ENCODE assay signal across 8 cellular contexts in genomic region chr17:40323731-40324650, GRCh38. TPM values are rescaled to one million over a fixed set of nuclear protein-coding genes. Genes with fewer than 3 reads are reported as not detected.
DNase-seq lines count a peak whose midpoint lies in the region; ATAC-seq, FAIRE-seq and TF ChIP-seq lines count a peak whose summit lies in the region.

No MANE protein-coding gene starts in this region.

- H3K4me3 ChIP-seq in neutrophil (ENCODE audit: low read depth in 1 of 2, low read length in 1 of 2): peak overlapping the region; percentile 88 to 99

- peaks cover 92 to 98% of the 10 kb centered on the region in 2 experiments for H3K4me1 ChIP-seq in neutrophil (ENCODE audit: control insufficient read depth in 1 of 2, insufficient read depth in 1 of 2, low read depth in 1 of 2, low read length in 1 of 2)
- H3K4me1 ChIP-seq in foreskin keratinocyte: peaks cover 32% of the 10 kb centered on the region

- no peak for ATAC-seq in foreskin keratinocyte
- no peak for ATAC-seq in HG02884 (IDR thresholded peaks at IDR 0.05; ENCODE audit: unreplicated experiment)

- TF ChIP-seq CTCF in neutrophil (IDR thresholded peaks at IDR 0.05) (no peak), foreskin keratinocyte (conservative IDR thresholded peaks at IDR 0.05) (no peak)

- DNase-seq in GM18507 (ENCODE audit: extremely low spot score, insufficient read length, low read depth) (no peak), T-helper 2 cell (peak; percentile 38 to 95 (median 82)), LoVo (ENCODE audit: low spot score) (no peak), foreskin keratinocyte (no peak), iPS-NIHi11 (ENCODE audit: low spot score) (no peak)

- H3K27ac ChIP-seq in cingulate gyrus (ENCODE audit: low read depth, low read length) (peak overlapping the region; percentile 47), neutrophil (peak overlapping the region; percentile 98), foreskin keratinocyte (no peak overlapping the region)

- peaks cover 4% of the 10 kb centered on the region for H3K36me3 ChIP-seq in neutrophil

- H3K27me3 ChIP-seq in neutrophil: no peaks in the 10 kb centered on the region
- H3K27me3 ChIP-seq in foreskin keratinocyte: no peaks in the 10 kb centered on the region

- FAIRE-seq in GM18507 (lab: Jason Lieb, UNC): peak; percentile 80

- no peaks in the 10 kb centered on the region for H3K9me3 ChIP-seq in neutrophil

RNA-seq across cellular contexts. Expression of gene RARA, which starts 15.0 kb away (rescaled TPM):
- total RNA-seq in foreskin keratinocyte: 26.4 and 28.4 TPM in 2 replicates
- polyA plus RNA-seq in foreskin keratinocyte: 21.6 and 22.4 TPM in 2 replicates

RNA-seq across cellular contexts. Expression of gene CDC6, which starts 36.3 kb away (rescaled TPM):
- 60.7 and 68.9 TPM in 2 replicates for total RNA-seq in foreskin keratinocyte
- polyA plus RNA-seq in foreskin keratinocyte: 31.9 and 41.0 TPM in 2 replicates

RNA-seq across cellular contexts. Expression of gene GJD3, which starts 40.5 kb away (rescaled TPM):
- total RNA-seq in foreskin keratinocyte: not detected in 2 replicates
- polyA plus RNA-seq in foreskin keratinocyte: not detected in 2 replicates

Comparison
In these comparisons a context has a peak if more than half of its experiments do, and no peak if none do; other contexts are left out.
1. DNase-seq: peak in T-helper 2 cell (5 of 5); none in GM18507 (single experiment), LoVo (single experiment), foreskin keratinocyte (0 of 2) and iPS-NIHi11 (single experiment).